Comparison of ENCODE assay signal across 2 cellular contexts in the genomic region with DNA sequence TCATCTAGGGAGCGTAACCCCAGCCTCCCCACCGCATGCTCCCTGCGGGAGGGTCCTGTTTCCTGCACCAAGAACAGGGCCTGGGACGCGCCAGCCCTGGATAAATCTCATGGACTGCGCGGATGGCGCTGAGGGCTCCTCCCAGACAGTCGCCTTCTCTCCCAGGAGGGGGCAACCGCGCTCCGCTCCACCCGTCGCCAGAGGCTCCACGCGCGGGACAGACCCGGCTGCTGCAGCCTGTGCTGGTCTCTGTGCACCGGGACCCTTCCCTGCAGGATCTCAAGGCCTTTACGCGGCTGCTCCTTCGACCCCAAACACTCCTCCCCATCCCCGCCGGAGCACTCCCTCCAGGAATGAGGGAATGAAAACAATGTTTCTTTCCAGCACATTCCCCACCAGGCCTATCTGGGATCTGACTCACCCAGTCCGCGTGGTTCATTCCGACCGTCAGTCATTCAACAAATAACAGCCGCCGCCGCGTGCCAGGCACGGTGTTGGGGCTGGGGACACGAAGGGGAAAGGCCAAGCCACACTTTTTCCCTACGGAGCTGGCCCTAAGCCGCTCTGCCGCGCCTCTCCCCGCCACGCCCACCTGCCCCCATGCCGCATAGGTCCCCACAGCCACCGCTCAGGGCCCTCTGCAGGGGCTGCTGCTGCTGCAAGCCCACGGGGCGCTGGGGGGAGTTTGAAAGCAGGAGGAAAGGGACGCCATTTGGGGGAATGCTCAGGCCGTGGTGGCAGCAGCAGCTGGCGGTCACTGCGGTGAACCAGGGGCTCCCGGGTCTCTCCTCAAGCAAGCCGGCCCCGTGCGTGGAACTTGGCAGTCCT.
TF ChIP-seq lines count a peak whose summit lies in the region.

No MANE protein-coding gene starts in this region.

TF ChIP-seq in H1, 55 proteins besides CTCF, POLR2A, EP300 and RAD21:
- peak; percentile 88 for TF ChIP-seq KDM4A (IDR thresholded peaks at IDR 0.05; ENCODE audit: low read depth, low read length, severe bottlenecking)
- peak; percentile 73 for TF ChIP-seq E2F6 (IDR thresholded peaks at IDR 0.05)
- peak; percentile 51 for TF ChIP-seq EZH2 (IDR thresholded peaks at IDR 0.05; ENCODE audit: low read depth, low read length, severe bottlenecking)
- TF ChIP-seq CHD1 (IDR thresholded peaks at IDR 0.05; ENCODE audit: low read depth, low read length) = no peak
- no peak for TF ChIP-seq SP2 (IDR thresholded peaks at IDR 0.05; ENCODE audit: low read length)
- TF ChIP-seq GABPA (IDR thresholded peaks at IDR 0.05; ENCODE audit: borderline replicate concordance, insufficient read depth, low read length) = no peak
- TF ChIP-seq POU5F1 (IDR thresholded peaks at IDR 0.05; ENCODE audit: low read depth, low read length) = no peak
- peak; percentile 68; the same call in 1 of the 2 replicates for TF ChIP-seq SUZ12 (IDR thresholded peaks at IDR 0.05; ENCODE audit: low read length)
- TF ChIP-seq RBBP5 (IDR thresholded peaks at IDR 0.05; ENCODE audit: borderline replicate concordance, low read depth, low read length) = 0 out of 2 replicates have a peak, but pooled peaks have one; percentile 41
- no peak for TF ChIP-seq BCL11A (IDR thresholded peaks at IDR 0.05; ENCODE audit: low read depth in 2 of 2, low read length in 2 of 2)
- peak; percentile 82 for TF ChIP-seq MAX (IDR thresholded peaks at IDR 0.05)
- peak; percentile 28 for TF ChIP-seq ASH2L (IDR thresholded peaks at IDR 0.05; ENCODE audit: low read length)
- TF ChIP-seq, protein P1, sequence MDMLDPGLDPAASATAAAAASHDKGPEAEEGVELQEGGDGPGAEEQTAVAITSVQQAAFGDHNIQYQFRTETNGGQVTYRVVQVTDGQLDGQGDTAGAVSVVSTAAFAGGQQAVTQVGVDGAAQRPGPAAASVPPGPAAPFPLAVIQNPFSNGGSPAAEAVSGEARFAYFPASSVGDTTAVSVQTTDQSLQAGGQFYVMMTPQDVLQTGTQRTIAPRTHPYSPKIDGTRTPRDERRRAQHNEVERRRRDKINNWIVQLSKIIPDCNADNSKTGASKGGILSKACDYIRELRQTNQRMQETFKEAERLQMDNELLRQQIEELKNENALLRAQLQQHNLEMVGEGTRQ (IDR thresholded peaks at IDR 0.05; ENCODE audit: low read length) = no peak
- no peak for TF ChIP-seq TAF1 (IDR thresholded peaks at IDR 0.05; ENCODE audit: low read depth, low read length)
- TF ChIP-seq YY1 (IDR thresholded peaks at IDR 0.05; ENCODE audit: low read depth, low read length) = no peak

TF ChIP-seq in liver, 16 proteins besides CTCF, POLR2A, EP300 and RAD21:
- no peak for TF ChIP-seq EGR1 (IDR thresholded peaks at IDR 0.05; ENCODE audit: low read depth in 2 of 2)
- TF ChIP-seq NR2F2 (IDR thresholded peaks at IDR 0.05) = no peak
- TF ChIP-seq JUND (IDR thresholded peaks at IDR 0.05) = no peak
- TF ChIP-seq TAF1 (conservative IDR thresholded peaks at IDR 0.05) = no peak
- TF ChIP-seq SP1 (IDR thresholded peaks at IDR 0.05) = no peak
- TF ChIP-seq MAX (IDR thresholded peaks at IDR 0.05) = no peak
- TF ChIP-seq RXRA (IDR thresholded peaks at IDR 0.05) = no peak
- no peak for TF ChIP-seq FOXA2 (IDR thresholded peaks at IDR 0.05)
- no peak for TF ChIP-seq HNF4A (conservative IDR thresholded peaks at IDR 0.05)
- no peak for TF ChIP-seq HNF4G (IDR thresholded peaks at IDR 0.05)
- no peak for TF ChIP-seq YY1 (IDR thresholded peaks at IDR 0.05)
- TF ChIP-seq FOXA1 (IDR thresholded peaks at IDR 0.05) = no peak
- TF ChIP-seq, protein P2, sequence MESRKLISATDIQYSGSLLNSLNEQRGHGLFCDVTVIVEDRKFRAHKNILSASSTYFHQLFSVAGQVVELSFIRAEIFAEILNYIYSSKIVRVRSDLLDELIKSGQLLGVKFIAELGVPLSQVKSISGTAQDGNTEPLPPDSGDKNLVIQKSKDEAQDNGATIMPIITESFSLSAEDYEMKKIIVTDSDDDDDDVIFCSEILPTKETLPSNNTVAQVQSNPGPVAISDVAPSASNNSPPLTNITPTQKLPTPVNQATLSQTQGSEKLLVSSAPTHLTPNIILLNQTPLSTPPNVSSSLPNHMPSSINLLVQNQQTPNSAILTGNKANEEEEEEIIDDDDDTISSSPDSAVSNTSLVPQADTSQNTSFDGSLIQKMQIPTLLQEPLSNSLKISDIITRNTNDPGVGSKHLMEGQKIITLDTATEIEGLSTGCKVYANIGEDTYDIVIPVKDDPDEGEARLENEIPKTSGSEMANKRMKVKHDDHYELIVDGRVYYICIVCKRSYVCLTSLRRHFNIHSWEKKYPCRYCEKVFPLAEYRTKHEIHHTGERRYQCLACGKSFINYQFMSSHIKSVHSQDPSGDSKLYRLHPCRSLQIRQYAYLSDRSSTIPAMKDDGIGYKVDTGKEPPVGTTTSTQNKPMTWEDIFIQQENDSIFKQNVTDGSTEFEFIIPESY (IDR thresholded peaks at IDR 0.05) = no peak
- TF ChIP-seq, protein P3, sequence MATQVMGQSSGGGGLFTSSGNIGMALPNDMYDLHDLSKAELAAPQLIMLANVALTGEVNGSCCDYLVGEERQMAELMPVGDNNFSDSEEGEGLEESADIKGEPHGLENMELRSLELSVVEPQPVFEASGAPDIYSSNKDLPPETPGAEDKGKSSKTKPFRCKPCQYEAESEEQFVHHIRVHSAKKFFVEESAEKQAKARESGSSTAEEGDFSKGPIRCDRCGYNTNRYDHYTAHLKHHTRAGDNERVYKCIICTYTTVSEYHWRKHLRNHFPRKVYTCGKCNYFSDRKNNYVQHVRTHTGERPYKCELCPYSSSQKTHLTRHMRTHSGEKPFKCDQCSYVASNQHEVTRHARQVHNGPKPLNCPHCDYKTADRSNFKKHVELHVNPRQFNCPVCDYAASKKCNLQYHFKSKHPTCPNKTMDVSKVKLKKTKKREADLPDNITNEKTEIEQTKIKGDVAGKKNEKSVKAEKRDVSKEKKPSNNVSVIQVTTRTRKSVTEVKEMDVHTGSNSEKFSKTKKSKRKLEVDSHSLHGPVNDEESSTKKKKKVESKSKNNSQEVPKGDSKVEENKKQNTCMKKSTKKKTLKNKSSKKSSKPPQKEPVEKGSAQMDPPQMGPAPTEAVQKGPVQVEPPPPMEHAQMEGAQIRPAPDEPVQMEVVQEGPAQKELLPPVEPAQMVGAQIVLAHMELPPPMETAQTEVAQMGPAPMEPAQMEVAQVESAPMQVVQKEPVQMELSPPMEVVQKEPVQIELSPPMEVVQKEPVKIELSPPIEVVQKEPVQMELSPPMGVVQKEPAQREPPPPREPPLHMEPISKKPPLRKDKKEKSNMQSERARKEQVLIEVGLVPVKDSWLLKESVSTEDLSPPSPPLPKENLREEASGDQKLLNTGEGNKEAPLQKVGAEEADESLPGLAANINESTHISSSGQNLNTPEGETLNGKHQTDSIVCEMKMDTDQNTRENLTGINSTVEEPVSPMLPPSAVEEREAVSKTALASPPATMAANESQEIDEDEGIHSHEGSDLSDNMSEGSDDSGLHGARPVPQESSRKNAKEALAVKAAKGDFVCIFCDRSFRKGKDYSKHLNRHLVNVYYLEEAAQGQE (IDR thresholded peaks at IDR 0.05) = no peak
- TF ChIP-seq GABPA (IDR thresholded peaks at IDR 0.05 in 1 of 2, conservative IDR thresholded peaks at IDR 0.05 in 1 of 2) = no peak
- no peak for TF ChIP-seq ATF3 (IDR thresholded peaks at IDR 0.05)
